Comparison of ENCODE assay signal across 27 cellular contexts in the genomic region with DNA sequence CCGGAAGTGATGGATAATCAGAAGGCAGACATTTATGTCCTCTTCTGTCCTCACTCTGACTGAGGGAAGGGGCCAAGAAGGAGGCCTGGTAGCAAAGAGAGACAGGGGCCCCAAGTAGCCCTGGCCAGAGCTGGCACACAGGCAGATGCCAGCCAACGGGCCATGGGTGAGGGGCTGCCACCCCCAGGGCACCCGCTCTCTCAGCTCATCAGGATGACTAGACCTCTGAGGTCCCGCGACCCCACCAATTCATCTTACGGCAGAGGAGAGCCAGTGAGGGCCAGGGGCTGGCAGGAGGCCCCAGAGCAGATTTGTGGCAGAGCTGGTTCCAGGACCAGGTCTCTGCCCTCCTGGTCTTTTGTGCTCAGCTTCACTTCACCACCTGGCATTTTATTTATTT. TPM values are rescaled to one million over a fixed set of nuclear protein-coding genes. Genes with fewer than 3 reads are reported as not detected.
"Had no signal": no experiment of that assay in that cellular context is flagged by ENCODE, and none has a peak within 500 bp of the region (broad histone marks: within the 10 kb centered on the region; RNA-seq: fewer than 3 reads in every experiment).

No MANE protein-coding gene starts in this region.

- H3K4me3 Mint-ChIP-seq: natural killer cell, neural crest cell had no signal

- H3K4me3 ChIP-seq: coronary artery, esophagus muscularis mucosa, gastroesophageal sphincter, heart left ventricle, left ventricle myocardium inferior, lower lobe of right lung, prostate gland, right atrium auricular region, smooth muscle cell, thoracic aorta, tibial nerve, upper lobe of left lung had no signal

- ATAC-seq: foreskin keratinocyte, gastroesophageal sphincter, heart left ventricle, left colon, lower lobe of right lung, natural killer cell had no signal

- DNase-seq: dermis blood vessel endothelial cell; effector memory CD4-positive, alpha-beta T cell; foreskin keratinocyte; hippocampal formation; kidney glomerular epithelial cell; left colon; left ventricle myocardium inferior; lower lobe of right lung; natural killer cell; stimulated activated CD4-positive, alpha-beta T cell treated with anti-CD3 and anti-CD28 coated beads, Interleukin-12 subunit alpha, Interleukin-12 subunit beta, amount 100 ng/mL, for 4 hours; stimulated activated CD4-positive, alpha-beta T cell treated with anti-CD3 and anti-CD28 coated beads, Interleukin-1b, Interleukin-23, amount 100 ng/mL, for 48 hours; stimulated activated CD4-positive, alpha-beta T cell treated with anti-CD3 and anti-CD28 coated beads, Interleukin-4, amount 100 ng/mL, for 1 hour; stimulated activated CD8-positive, alpha-beta memory T cell treated with anti-CD3 and anti-CD28 coated beads, Interleukin-4, amount 100 ng/mL, for 48 hours; stimulated activated naive CD4-positive, alpha-beta T cell treated with Interleukin-2 at 50 U/mL for 16 hours; upper lobe of left lung had no signal

- H3K9me3 Mint-ChIP-seq: natural killer cell, neural crest cell had no signal

- H3K9me3 ChIP-seq: esophagus muscularis mucosa, gastroesophageal sphincter, heart left ventricle, left ventricle myocardium inferior, lower lobe of right lung, prostate gland, right atrium auricular region, thoracic aorta, tibial nerve, upper lobe of left lung had no signal

- H3K36me3 Mint-ChIP-seq: natural killer cell had no signal

- H3K4me1 ChIP-seq: esophagus muscularis mucosa, foreskin keratinocyte, gastroesophageal sphincter, heart left ventricle, left ventricle myocardium inferior, lower lobe of right lung, prostate gland, right atrium auricular region, upper lobe of left lung had no signal

- H3K27ac ChIP-seq: coronary artery, esophagus muscularis mucosa, foreskin keratinocyte, gastroesophageal sphincter, heart left ventricle, left ventricle myocardium inferior, lower lobe of right lung, prostate gland, right atrium auricular region, thoracic aorta, tibial nerve, upper lobe of left lung had no signal

- H3K4me2 ChIP-seq: smooth muscle cell had no signal

- H3K27ac Mint-ChIP-seq: natural killer cell had no signal

- H3K27me3 ChIP-seq: esophagus muscularis mucosa, foreskin keratinocyte, gastroesophageal sphincter, heart left ventricle, right atrium auricular region, tibial nerve, upper lobe of left lung had no signal

RNA-seq across cellular contexts. Expression of a gene that starts 43.1 kb away (rescaled TPM):
- total RNA-seq: mononuclear cell, natural killer cell had no signal
- polyA plus RNA-seq: fibroblast of lung had no signal
